1 cellular context compared by ENCODE assay signal in the genomic region with DNA sequence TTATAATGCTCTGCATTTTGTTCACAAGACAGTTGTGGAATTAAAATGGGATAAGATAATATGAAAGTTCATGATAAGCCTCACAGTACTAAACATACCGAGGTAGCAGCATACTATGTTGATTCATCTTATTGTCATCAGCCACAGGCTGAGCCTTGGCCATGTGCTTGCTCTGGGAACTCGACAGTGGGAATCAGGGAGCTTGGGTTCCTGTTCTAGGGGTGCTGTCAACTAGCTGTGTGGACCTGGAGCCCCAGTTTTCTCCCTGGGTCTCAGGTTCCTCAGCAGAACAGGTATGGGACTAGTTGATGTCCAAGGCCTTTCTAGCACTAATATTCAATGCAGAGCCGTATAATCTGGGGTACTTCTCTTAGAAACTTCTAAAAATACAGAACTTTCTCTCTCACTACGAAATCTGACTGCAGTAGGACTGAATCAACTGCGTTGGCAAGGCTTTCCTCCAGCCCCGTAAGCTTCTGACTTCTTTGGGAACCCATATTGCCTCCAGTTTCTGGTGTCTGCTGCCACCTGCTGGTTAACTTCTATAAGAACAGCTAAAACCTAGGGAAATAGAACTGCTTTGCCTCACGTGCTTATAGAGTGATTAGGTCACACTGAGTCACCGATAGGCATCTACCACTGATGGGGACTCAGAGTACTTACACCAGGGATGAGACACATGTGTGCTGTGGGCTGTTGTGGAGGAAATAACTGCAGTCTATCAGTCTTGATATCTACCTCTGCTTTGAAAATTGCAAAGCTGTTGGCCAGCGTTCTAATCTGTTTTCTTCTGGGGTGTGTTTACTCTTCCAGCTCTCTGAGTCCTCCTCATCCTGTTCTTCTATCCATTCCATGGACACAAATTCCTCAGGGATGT.
A peak's percentile ranks its signal among the peaks of the same experiment; 100 is the strongest.
TF ChIP-seq lines count a peak whose summit lies in the region.

No MANE protein-coding gene starts in this region.

TF ChIP-seq in K562, 482 proteins besides CTCF, POLR2A, EP300 and RAD21 (continued from another document and continues in another):
- TF ChIP-seq TOE1 (IDR thresholded peaks at IDR 0.05; ENCODE audit: borderline replicate concordance) (peak; percentile 52; the same call in 1 of the 2 replicates), TOE1 (CRISPR knock-in tag; IDR thresholded peaks at IDR 0.05; ENCODE audit: borderline replicate concordance, low read depth) (no peak), POU5F1 (IDR thresholded peaks at IDR 0.05; ENCODE audit: borderline replicate concordance, low read depth, low read length, partially characterized antibody) (no peak), ZNF583 (CRISPR knock-in tag; IDR thresholded peaks at IDR 0.05) (no peak), STAT5B (CRISPR knock-in tag; IDR thresholded peaks at IDR 0.05) (no peak), ZNF324 (CRISPR knock-in tag; IDR thresholded peaks at IDR 0.05) (no peak), ZNF57 (CRISPR knock-in tag; IDR thresholded peaks at IDR 0.05) (no peak), MAZ (CRISPR knock-in tag; conservative IDR thresholded peaks at IDR 0.05 in 1 of 2, IDR thresholded peaks at IDR 0.05 in 1 of 2) (no peak), SOX6 (IDR thresholded peaks at IDR 0.05) (peak; percentile 74), ZNF778 (CRISPR knock-in tag; IDR thresholded peaks at IDR 0.05) (no peak), RBM39 (optimal IDR thresholded peaks at IDR 0.05; ENCODE audit: low read depth, low read length) (no peak), LARP7 (IDR thresholded peaks at IDR 0.05) (0 out of 2 replicates have a peak, but pooled peaks have one; percentile 20), GTF2E2 (tag; IDR thresholded peaks at IDR 0.05) (no peak), SP1 (CRISPR knock-in tag; IDR thresholded peaks at IDR 0.05) (no peak), TEAD4 (IDR thresholded peaks at IDR 0.05; ENCODE audit: low read length) (peak; percentile 46; the same call in 1 of the 2 replicates), TEAD4 (CRISPR knock-in tag; IDR thresholded peaks at IDR 0.05; ENCODE audit: borderline replicate concordance) (no peak), CTBP1 (IDR thresholded peaks at IDR 0.05; ENCODE audit: borderline replicate concordance) (peak; percentile 85), CC2D1A (IDR thresholded peaks at IDR 0.05) (no peak), ZNF717 (CRISPR knock-in tag; IDR thresholded peaks at IDR 0.05) (no peak), COPS2 (conservative IDR thresholded peaks at IDR 0.05) (no peak), PML (IDR thresholded peaks at IDR 0.05; ENCODE audit: low read length) (no peak), HDAC6 (IDR thresholded peaks at IDR 0.05; ENCODE audit: low read depth, low read length) (no peak), FOXK2 (conservative IDR thresholded peaks at IDR 0.05 in 1 of 2, IDR thresholded peaks at IDR 0.05 in 1 of 2; ENCODE audit: low read depth in 2 of 2) (0 out of 4 replicates have a peak, but pooled peaks of 1 of the 2 experiments have one; percentile 59), ZNF764 (CRISPR knock-in tag; IDR thresholded peaks at IDR 0.05; ENCODE audit: low read depth) (no peak), DACH1 (IDR thresholded peaks at IDR 0.05; ENCODE audit: partially characterized antibody) (peak; percentile 59), RAD51 (IDR thresholded peaks at IDR 0.05; ENCODE audit: borderline replicate concordance, low read depth) (peak; percentile 66; the same call in 1 of the 2 replicates), CREB1 (IDR thresholded peaks at IDR 0.05) (no peak), CREB1 (CRISPR knock-in tag; IDR thresholded peaks at IDR 0.05) (no peak), YBX1 (IDR thresholded peaks at IDR 0.05) (no peak), MAFK (IDR thresholded peaks at IDR 0.05; ENCODE audit: low read length) (no peak), SIRT6 (IDR thresholded peaks at IDR 0.05; ENCODE audit: low read depth, low read length) (no peak), BMI1 (IDR thresholded peaks at IDR 0.05; ENCODE audit: low read length) (no peak), HNRNPLL (IDR thresholded peaks at IDR 0.05; ENCODE audit: low read depth, low read length, poor library complexity, severe bottlenecking) (peak; percentile 50), ZNF780A (CRISPR knock-in tag; IDR thresholded peaks at IDR 0.05) (no peak), CEBPG (CRISPR knock-in tag; IDR thresholded peaks at IDR 0.05) (no peak), CEBPG (tag; conservative IDR thresholded peaks at IDR 0.05 in 1 of 2, IDR thresholded peaks at IDR 0.05 in 1 of 2) (peak in 1 of 2 experiments; percentile 50; a peak in 2 of 4 replicates), FOS (IDR thresholded peaks at IDR 0.05; ENCODE audit: extremely low read depth, insufficient read length) (peak; percentile 40), ETS2 (tag; IDR thresholded peaks at IDR 0.05; ENCODE audit: borderline replicate concordance, poor library complexity, severe bottlenecking) (no peak), ESRRA (IDR thresholded peaks at IDR 0.05; ENCODE audit: borderline replicate concordance, low read depth) (0 out of 2 replicates have a peak, but pooled peaks have one; percentile 33), NFIX (CRISPR knock-in tag; IDR thresholded peaks at IDR 0.05; ENCODE audit: low read depth) (no peak), ZNF696 (CRISPR knock-in tag; conservative IDR thresholded peaks at IDR 0.05) (no peak), SNIP1 (IDR thresholded peaks at IDR 0.05; ENCODE audit: low read depth) (no peak), NCOR1 (IDR thresholded peaks at IDR 0.05) (0 out of 2 replicates have a peak, but pooled peaks have one; percentile 24), TFAM (CRISPR knock-in tag; conservative IDR thresholded peaks at IDR 0.05) (no peak), EP400 (IDR thresholded peaks at IDR 0.05) (peak; percentile 27; the same call in 1 of the 2 replicates), CHCHD3 (CRISPR knock-in tag; IDR thresholded peaks at IDR 0.05) (no peak), BCOR (IDR thresholded peaks at IDR 0.05) (0 out of 2 replicates have a peak, but pooled peaks have one; percentile 34), HDAC8 (tag; IDR thresholded peaks at IDR 0.05) (no peak), TCF3 (CRISPR knock-in tag; IDR thresholded peaks at IDR 0.05) (no peak), RBM17 (IDR thresholded peaks at IDR 0.05; ENCODE audit: borderline replicate concordance, low read depth, low read length) (no peak), ZNF282 (CRISPR knock-in tag; IDR thresholded peaks at IDR 0.05) (no peak)
- TF ChIP-seq, protein P1, sequence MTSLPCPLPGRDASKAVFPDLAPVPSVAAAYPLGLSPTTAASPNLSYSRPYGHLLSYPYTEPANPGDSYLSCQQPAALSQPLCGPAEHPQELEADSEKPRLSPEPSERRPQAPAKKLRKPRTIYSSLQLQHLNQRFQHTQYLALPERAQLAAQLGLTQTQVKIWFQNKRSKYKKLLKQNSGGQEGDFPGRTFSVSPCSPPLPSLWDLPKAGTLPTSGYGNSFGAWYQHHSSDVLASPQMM (CRISPR knock-in tag; IDR thresholded peaks at IDR 0.05), result no peak
- TF ChIP-seq, protein P2, sequence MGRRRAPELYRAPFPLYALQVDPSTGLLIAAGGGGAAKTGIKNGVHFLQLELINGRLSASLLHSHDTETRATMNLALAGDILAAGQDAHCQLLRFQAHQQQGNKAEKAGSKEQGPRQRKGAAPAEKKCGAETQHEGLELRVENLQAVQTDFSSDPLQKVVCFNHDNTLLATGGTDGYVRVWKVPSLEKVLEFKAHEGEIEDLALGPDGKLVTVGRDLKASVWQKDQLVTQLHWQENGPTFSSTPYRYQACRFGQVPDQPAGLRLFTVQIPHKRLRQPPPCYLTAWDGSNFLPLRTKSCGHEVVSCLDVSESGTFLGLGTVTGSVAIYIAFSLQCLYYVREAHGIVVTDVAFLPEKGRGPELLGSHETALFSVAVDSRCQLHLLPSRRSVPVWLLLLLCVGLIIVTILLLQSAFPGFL (CRISPR knock-in tag; IDR thresholded peaks at IDR 0.05), result no peak
- TF ChIP-seq, protein P3, sequence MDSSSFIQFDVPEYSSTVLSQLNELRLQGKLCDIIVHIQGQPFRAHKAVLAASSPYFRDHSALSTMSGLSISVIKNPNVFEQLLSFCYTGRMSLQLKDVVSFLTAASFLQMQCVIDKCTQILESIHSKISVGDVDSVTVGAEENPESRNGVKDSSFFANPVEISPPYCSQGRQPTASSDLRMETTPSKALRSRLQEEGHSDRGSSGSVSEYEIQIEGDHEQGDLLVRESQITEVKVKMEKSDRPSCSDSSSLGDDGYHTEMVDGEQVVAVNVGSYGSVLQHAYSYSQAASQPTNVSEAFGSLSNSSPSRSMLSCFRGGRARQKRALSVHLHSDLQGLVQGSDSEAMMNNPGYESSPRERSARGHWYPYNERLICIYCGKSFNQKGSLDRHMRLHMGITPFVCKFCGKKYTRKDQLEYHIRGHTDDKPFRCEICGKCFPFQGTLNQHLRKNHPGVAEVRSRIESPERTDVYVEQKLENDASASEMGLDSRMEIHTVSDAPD (CRISPR knock-in tag; IDR thresholded peaks at IDR 0.05), result no peak
- TF ChIP-seq, protein P4, sequence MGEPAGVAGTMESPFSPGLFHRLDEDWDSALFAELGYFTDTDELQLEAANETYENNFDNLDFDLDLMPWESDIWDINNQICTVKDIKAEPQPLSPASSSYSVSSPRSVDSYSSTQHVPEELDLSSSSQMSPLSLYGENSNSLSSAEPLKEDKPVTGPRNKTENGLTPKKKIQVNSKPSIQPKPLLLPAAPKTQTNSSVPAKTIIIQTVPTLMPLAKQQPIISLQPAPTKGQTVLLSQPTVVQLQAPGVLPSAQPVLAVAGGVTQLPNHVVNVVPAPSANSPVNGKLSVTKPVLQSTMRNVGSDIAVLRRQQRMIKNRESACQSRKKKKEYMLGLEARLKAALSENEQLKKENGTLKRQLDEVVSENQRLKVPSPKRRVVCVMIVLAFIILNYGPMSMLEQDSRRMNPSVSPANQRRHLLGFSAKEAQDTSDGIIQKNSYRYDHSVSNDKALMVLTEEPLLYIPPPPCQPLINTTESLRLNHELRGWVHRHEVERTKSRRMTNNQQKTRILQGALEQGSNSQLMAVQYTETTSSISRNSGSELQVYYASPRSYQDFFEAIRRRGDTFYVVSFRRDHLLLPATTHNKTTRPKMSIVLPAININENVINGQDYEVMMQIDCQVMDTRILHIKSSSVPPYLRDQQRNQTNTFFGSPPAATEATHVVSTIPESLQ (CRISPR knock-in tag; IDR thresholded peaks at IDR 0.05), result no peak
- TF ChIP-seq, protein P5, sequence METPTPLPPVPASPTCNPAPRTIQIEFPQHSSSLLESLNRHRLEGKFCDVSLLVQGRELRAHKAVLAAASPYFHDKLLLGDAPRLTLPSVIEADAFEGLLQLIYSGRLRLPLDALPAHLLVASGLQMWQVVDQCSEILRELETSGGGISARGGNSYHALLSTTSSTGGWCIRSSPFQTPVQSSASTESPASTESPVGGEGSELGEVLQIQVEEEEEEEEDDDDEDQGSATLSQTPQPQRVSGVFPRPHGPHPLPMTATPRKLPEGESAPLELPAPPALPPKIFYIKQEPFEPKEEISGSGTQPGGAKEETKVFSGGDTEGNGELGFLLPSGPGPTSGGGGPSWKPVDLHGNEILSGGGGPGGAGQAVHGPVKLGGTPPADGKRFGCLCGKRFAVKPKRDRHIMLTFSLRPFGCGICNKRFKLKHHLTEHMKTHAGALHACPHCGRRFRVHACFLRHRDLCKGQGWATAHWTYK (CRISPR knock-in tag; IDR thresholded peaks at IDR 0.05), result no peak
- TF ChIP-seq, protein P6, sequence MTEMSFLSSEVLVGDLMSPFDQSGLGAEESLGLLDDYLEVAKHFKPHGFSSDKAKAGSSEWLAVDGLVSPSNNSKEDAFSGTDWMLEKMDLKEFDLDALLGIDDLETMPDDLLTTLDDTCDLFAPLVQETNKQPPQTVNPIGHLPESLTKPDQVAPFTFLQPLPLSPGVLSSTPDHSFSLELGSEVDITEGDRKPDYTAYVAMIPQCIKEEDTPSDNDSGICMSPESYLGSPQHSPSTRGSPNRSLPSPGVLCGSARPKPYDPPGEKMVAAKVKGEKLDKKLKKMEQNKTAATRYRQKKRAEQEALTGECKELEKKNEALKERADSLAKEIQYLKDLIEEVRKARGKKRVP (CRISPR knock-in tag; IDR thresholded peaks at IDR 0.05), result no peak
- TF ChIP-seq, protein P7, sequence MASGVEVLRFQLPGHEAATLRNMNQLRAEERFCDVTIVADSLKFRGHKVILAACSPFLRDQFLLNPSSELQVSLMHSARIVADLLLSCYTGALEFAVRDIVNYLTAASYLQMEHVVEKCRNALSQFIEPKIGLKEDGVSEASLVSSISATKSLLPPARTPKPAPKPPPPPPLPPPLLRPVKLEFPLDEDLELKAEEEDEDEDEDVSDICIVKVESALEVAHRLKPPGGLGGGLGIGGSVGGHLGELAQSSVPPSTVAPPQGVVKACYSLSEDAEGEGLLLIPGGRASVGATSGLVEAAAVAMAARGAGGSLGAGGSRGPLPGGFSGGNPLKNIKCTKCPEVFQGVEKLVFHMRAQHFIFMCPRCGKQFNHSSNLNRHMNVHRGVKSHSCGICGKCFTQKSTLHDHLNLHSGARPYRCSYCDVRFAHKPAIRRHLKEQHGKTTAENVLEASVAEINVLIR (CRISPR knock-in tag; IDR thresholded peaks at IDR 0.05), result no peak
- TF ChIP-seq, protein P8, sequence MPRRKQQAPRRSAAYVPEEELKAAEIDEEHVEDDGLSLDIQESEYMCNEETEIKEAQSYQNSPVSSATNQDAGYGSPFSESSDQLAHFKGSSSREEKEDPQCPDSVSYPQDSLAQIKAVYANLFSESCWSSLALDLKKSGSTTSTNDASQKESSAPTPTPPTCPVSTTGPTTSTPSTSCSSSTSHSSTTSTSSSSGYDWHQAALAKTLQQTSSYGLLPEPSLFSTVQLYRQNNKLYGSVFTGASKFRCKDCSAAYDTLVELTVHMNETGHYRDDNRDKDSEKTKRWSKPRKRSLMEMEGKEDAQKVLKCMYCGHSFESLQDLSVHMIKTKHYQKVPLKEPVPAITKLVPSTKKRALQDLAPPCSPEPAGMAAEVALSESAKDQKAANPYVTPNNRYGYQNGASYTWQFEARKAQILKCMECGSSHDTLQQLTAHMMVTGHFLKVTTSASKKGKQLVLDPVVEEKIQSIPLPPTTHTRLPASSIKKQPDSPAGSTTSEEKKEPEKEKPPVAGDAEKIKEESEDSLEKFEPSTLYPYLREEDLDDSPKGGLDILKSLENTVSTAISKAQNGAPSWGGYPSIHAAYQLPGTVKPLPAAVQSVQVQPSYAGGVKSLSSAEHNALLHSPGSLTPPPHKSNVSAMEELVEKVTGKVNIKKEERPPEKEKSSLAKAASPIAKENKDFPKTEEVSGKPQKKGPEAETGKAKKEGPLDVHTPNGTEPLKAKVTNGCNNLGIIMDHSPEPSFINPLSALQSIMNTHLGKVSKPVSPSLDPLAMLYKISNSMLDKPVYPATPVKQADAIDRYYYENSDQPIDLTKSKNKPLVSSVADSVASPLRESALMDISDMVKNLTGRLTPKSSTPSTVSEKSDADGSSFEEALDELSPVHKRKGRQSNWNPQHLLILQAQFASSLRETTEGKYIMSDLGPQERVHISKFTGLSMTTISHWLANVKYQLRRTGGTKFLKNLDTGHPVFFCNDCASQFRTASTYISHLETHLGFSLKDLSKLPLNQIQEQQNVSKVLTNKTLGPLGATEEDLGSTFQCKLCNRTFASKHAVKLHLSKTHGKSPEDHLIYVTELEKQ (CRISPR knock-in tag; IDR thresholded peaks at IDR 0.05), result no peak
- TF ChIP-seq, protein P9, sequence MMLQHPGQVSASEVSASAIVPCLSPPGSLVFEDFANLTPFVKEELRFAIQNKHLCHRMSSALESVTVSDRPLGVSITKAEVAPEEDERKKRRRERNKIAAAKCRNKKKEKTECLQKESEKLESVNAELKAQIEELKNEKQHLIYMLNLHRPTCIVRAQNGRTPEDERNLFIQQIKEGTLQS (IDR thresholded peaks at IDR 0.05), result peak; percentile 95
- TF ChIP-seq, protein P9 (CRISPR knock-in tag; conservative IDR thresholded peaks at IDR 0.05), result peak; percentile 80
